Comparison of ENCODE assay signal across 19 cellular contexts in the genomic region with DNA sequence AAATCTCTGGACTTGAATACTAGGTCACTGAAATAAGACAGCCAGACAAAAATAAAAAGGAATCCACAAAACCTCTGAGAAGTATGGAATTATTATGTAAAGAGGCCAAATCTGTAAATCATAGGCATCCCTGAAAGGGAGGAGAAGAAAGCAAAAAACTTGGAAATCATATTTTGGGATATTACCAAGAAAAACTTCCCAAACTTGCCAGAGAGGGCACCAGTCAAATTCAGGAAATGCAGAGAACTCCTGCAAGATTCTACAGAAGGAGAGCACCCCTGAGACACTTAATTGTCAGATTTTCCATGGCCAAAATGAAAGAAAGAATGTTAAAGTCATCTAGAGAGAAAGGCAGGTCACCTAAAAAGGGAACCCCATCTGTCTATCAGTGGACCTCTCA.
A peak's percentile ranks its signal among the peaks of the same experiment; 100 is the strongest.
DNase-seq lines count a peak whose midpoint lies in the region; TF ChIP-seq lines count a peak whose summit lies in the region.
"Had no signal": no experiment of that assay in that cellular context is flagged by ENCODE, and none has a peak within 500 bp of the region (broad histone marks: within the 10 kb centered on the region; RNA-seq: fewer than 3 reads in every experiment).

No MANE protein-coding gene starts in this region.

- H3K27me3 Mint-ChIP-seq in H9 (ENCODE audit: low read depth) (no peaks in the 10 kb centered on the region; the same call in 1 of the 2 replicates), endodermal cell (ENCODE audit: insufficient read depth) (no peaks in the 10 kb centered on the region)
- H3K27me3 Mint-ChIP-seq: B cell; CD4-positive, CD25-positive, alpha-beta regulatory T cell; CD8-positive, alpha-beta memory T cell; IgD-negative memory B cell had no signal

- H2BK120ac ChIP-seq in H9 (ENCODE audit: low read depth, low read length, poor library complexity, severe bottlenecking) = no peak overlapping the region

- no peaks in the 10 kb centered on the region for H3K79me2 ChIP-seq in H9 (ENCODE audit: insufficient read depth, low read length)

- no peaks in the 10 kb centered on the region for H3K36me3 ChIP-seq in endodermal cell (ENCODE audit: control insufficient read depth, insufficient read depth, low read length)
- no peaks in the 10 kb centered on the region for H3K36me3 ChIP-seq in SJCRH30
- H3K36me3 ChIP-seq: BLaER1 treated with 17β-estradiol and CSF1 and Interleukin-3, amounts not matched to agents 10 nM and 100 nM; HAP-1 had no signal

- H3K14ac ChIP-seq in H9 (ENCODE audit: insufficient read depth, low read length) = no peak overlapping the region

- no peaks in the 10 kb centered on the region for H3K23me2 ChIP-seq in H9 (ENCODE audit: insufficient read length, low read depth, low read length, poor library complexity, severe bottlenecking)

- no peak overlapping the region for H4K5ac ChIP-seq in H9 (ENCODE audit: insufficient read length, low read depth, low read length)

- no peak overlapping the region for H3K56ac ChIP-seq in H9 (ENCODE audit: insufficient read length, low read depth, low read length)

- no peak overlapping the region for H4K8ac ChIP-seq in H9 (replicated peaks; ENCODE audit: insufficient read length, low read depth, low read length)

- no peak overlapping the region for H3K27ac ChIP-seq in 22Rv1
- H3K27ac ChIP-seq in H9 (ENCODE audit: insufficient read length, low read depth, low read length) = no peak overlapping the region
- H3K27ac ChIP-seq in endodermal cell (ENCODE audit: low read depth, low read length) = no peak overlapping the region
- no peak overlapping the region for H3K27ac ChIP-seq in SJCRH30
- H3K27ac ChIP-seq: BLaER1 treated with 17β-estradiol and CSF1 and Interleukin-3, amounts not matched to agents 10 nM and 100 nM had no signal

- H4K91ac ChIP-seq in H9 (ENCODE audit: insufficient read length, low read depth, low read length) = no peak overlapping the region

- no peaks in the 10 kb centered on the region for H3K79me1 ChIP-seq in H9 (ENCODE audit: insufficient read depth, low read depth, low read length, poor library complexity, severe bottlenecking)

- no peak overlapping the region for H2BK20ac ChIP-seq in H9 (ENCODE audit: low read depth, low read length, poor library complexity, severe bottlenecking)

- no peaks in the 10 kb centered on the region for H4K20me1 ChIP-seq in H9 (ENCODE audit: control insufficient read depth, insufficient read depth, insufficient read length)
- H4K20me1 ChIP-seq: BLaER1 treated with 17β-estradiol and CSF1 and Interleukin-3, amounts not matched to agents 10 nM and 100 nM had no signal

- H3K9me3 ChIP-seq in H9 (ENCODE audit: control insufficient read depth, low read depth, low read length) (no peaks in the 10 kb centered on the region), endodermal cell (ENCODE audit: control insufficient read depth, low read length) (no peaks in the 10 kb centered on the region), SJCRH30 (replicated peaks) (no peaks in the 10 kb centered on the region)
- H3K9me3 ChIP-seq: HAP-1 had no signal

- H2AFZ ChIP-seq in H9 (ENCODE audit: low read length) = no peak overlapping the region

- H3K4me3 Mint-ChIP-seq in H9 = no peak overlapping the region
- H3K4me3 Mint-ChIP-seq in endodermal cell = no peak overlapping the region
- H3K4me3 Mint-ChIP-seq: B cell; CD4-positive, CD25-positive, alpha-beta regulatory T cell; CD8-positive, alpha-beta memory T cell; IgD-negative memory B cell had no signal

- DNase-seq in H9 (no peak), endodermal cell (no peak), retinal pigment epithelial cell (ENCODE audit: low read depth) (no peak), NOMO-1 treated with DMSO at 0.1 percent for 48 hours (lab: John Stamatoyannopoulos, UW; ENCODE audit: unreplicated experiment) (no peak), SJCRH30 (no peak), activated gamma-delta T cell treated with Interleukin-2 at 50 U/mL for 16 hours (no peak)
- DNase-seq: 8988T; CD4-positive, CD25-positive, alpha-beta regulatory T cell; CD8-positive, alpha-beta memory T cell; COR-L47; DMS 273 treated with DMSO at 0.1 percent for 48 hours; DMS53; GOT3; KBM-7 had no signal

- H3K9ac ChIP-seq in H9 (ENCODE audit: extremely low read depth, insufficient read length, low read length) = no peak overlapping the region
- H3K9ac ChIP-seq in endodermal cell (ENCODE audit: extremely low read depth, low read length, poor library complexity, severe bottlenecking) = no peak overlapping the region
- H3K9ac ChIP-seq: BLaER1 treated with 17β-estradiol and CSF1 and Interleukin-3, amounts not matched to agents 10 nM and 100 nM had no signal

- H2BK12ac ChIP-seq in H9 (ENCODE audit: insufficient read length, low read depth, low read length) = no peak overlapping the region

- H3K18ac ChIP-seq in H9 (ENCODE audit: insufficient read length, low read depth, low read length) = no peak overlapping the region

- no peaks in the 10 kb centered on the region for H3K4me1 Mint-ChIP-seq in H9
- no peaks in the 10 kb centered on the region for H3K4me1 Mint-ChIP-seq in endodermal cell
- H3K4me1 Mint-ChIP-seq: B cell; CD4-positive, CD25-positive, alpha-beta regulatory T cell; CD8-positive, alpha-beta memory T cell had no signal

- H3K4me2 ChIP-seq in H9 (ENCODE audit: insufficient read depth, insufficient read length, low read length) = no peak overlapping the region
- H3K4me2 ChIP-seq: BLaER1 treated with 17β-estradiol and CSF1 and Interleukin-3, amounts not matched to agents 10 nM and 100 nM had no signal

- no peak overlapping the region for H2BK5ac ChIP-seq in H9 (ENCODE audit: insufficient read length, low read length)

- no peak overlapping the region for H2AK5ac ChIP-seq in H9 (ENCODE audit: insufficient read length, low read length)

- H3K4me1 ChIP-seq in H9 (ENCODE audit: insufficient read depth, low read length) (no peaks in the 10 kb centered on the region), endodermal cell (ENCODE audit: control insufficient read depth, insufficient read depth, low read length) (no peaks in the 10 kb centered on the region), SJCRH30 (no peaks in the 10 kb centered on the region)
- H3K4me1 ChIP-seq: BLaER1 treated with 17β-estradiol and CSF1 and Interleukin-3, amounts not matched to agents 10 nM and 100 nM; HAP-1 had no signal

- H3K9me3 Mint-ChIP-seq in H9 = peaks cover 6 to 16% of the 10 kb centered on the region in 2 experiments; a peak in 4 of 5 replicates
- peaks cover 7% of the 10 kb centered on the region for H3K9me3 Mint-ChIP-seq in endodermal cell

- H3K4ac ChIP-seq in H9 (ENCODE audit: low read depth, low read length) = no peak overlapping the region

- H3K27ac Mint-ChIP-seq in H9 (no peak overlapping the region), endodermal cell (no peak overlapping the region)
- H3K27ac Mint-ChIP-seq: B cell; CD4-positive, CD25-positive, alpha-beta regulatory T cell; CD8-positive, alpha-beta memory T cell; IgD-negative memory B cell had no signal

- H3K27me3 ChIP-seq in H9 (ENCODE audit: insufficient read depth, low read length) (no peaks in the 10 kb centered on the region), endodermal cell (ENCODE audit: control insufficient read depth, insufficient read depth, low read length, poor library complexity, severe bottlenecking) (no peaks in the 10 kb centered on the region), SJCRH30 (no peaks in the 10 kb centered on the region)
- H3K27me3 ChIP-seq: BLaER1 treated with 17β-estradiol and CSF1 and Interleukin-3, amounts not matched to agents 10 nM and 100 nM had no signal

- H3K36me3 Mint-ChIP-seq in H9 (ENCODE audit: insufficient read depth in 1 of 3, low read depth in 3 of 3) (peaks cover 0 to 5% (median 2%) of the 10 kb centered on the region in 3 experiments; a peak in 4 of 7 replicates), endodermal cell (ENCODE audit: low read depth) (no peaks in the 10 kb centered on the region)
- H3K36me3 Mint-ChIP-seq: CD8-positive, alpha-beta memory T cell; IgD-negative memory B cell had no signal

- H3K23ac ChIP-seq in H9 (ENCODE audit: insufficient read length, low read depth, low read length) = no peak overlapping the region

- TF ChIP-seq CTCF in 22Rv1 (IDR thresholded peaks at IDR 0.05) = peak; percentile 17; the same call in 1 of the 2 replicates
- TF ChIP-seq CTCF in H9 (conservative IDR thresholded peaks at IDR 0.05) = peak; percentile 48; the same call in 2 of the 3 replicates
- TF ChIP-seq CTCF in endodermal cell (conservative IDR thresholded peaks at IDR 0.05) = peak; percentile 57
- peak; percentile 5 for TF ChIP-seq CTCF in retinal pigment epithelial cell (conservative IDR thresholded peaks at IDR 0.05; ENCODE audit: low read depth, low read length)

- no peak overlapping the region for H2BK15ac ChIP-seq in H9 (ENCODE audit: low read depth, low read length)

- H3K4me3 ChIP-seq in endodermal cell (ENCODE audit: low read length) (no peak overlapping the region), retinal pigment epithelial cell (ENCODE audit: low read length) (no peak overlapping the region), SJCRH30 (no peak overlapping the region)
- H3K4me3 ChIP-seq: BLaER1 treated with 17β-estradiol and CSF1 and Interleukin-3, amounts not matched to agents 10 nM and 100 nM; HAP-1 had no signal

- H3T11ph ChIP-seq in H9 (ENCODE audit: low read length) = no peak overlapping the region

Comparison
In these comparisons a context has a peak if more than half of its experiments do, and no peak if none do; other contexts are left out.
1. CTCF ChIP-seq: peak in every context shown above with its lines; median percentile 57 in endodermal cell; 48 in H9; 17 in 22Rv1; 5 in retinal pigment epithelial cell.